In the genomic region with DNA sequence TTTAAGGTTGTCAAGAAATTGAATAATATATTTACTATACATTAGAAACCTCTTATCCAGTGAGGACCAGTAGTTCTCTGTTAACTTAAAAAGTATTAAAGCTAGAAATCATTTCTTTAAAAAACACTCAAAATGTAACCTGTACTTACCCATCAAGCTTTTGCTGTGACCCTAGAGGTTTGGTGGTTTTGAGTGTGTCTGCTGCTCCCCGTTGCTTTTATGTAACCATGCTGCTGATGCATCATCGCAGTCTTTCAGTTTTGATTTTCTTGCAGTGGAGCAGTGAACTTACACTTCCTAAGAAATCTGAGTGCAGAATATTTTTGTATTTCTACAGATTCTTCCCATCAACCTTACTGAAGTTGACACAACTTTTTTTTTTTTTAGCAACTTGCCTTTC, we compare ENCODE assay signal across 9 cellular contexts. TPM values are rescaled to one million over a fixed set of nuclear protein-coding genes. Genes with fewer than 3 reads are reported as not detected.
DNase-seq lines count a peak whose midpoint lies in the region; ATAC-seq, FAIRE-seq and TF ChIP-seq lines count a peak whose summit lies in the region.
"Had no signal": no experiment of that assay in that cellular context is flagged by ENCODE, and none has a peak within 500 bp of the region (broad histone marks: within the 10 kb centered on the region; RNA-seq: fewer than 3 reads in every experiment).

No MANE protein-coding gene starts in this region.

- H3K27me3 ChIP-seq in osteoblast (ENCODE audit: insufficient read depth, low read length), result no peaks in the 10 kb centered on the region
- H3K27me3 ChIP-seq in neural progenitor cell, result no peaks in the 10 kb centered on the region

- H3K4me3 Mint-ChIP-seq in activated CD8-positive, alpha-beta T cell treated with anti-CD3 and anti-CD28 coated beads for 36 hours, result no peak overlapping the region
- H3K4me3 Mint-ChIP-seq in neural progenitor cell, result no peak overlapping the region

- TF ChIP-seq CTCF in activated CD8-positive, alpha-beta T cell treated with anti-CD3 and anti-CD28 coated beads for 36 hours (IDR thresholded peaks at IDR 0.05), result no peak
- TF ChIP-seq CTCF in osteoblast (IDR thresholded peaks at IDR 0.05; ENCODE audit: extremely low read depth, low read depth, low read length) (no peak), neural progenitor cell (IDR thresholded peaks at IDR 0.05) (no peak)

- H3K9me3 Mint-ChIP-seq in activated CD8-positive, alpha-beta T cell treated with anti-CD3 and anti-CD28 coated beads for 36 hours, result no peaks in the 10 kb centered on the region
- H3K9me3 Mint-ChIP-seq in neural progenitor cell, result no peaks in the 10 kb centered on the region

- TF ChIP-seq POLR2A in GM12891 (IDR thresholded peaks at IDR 0.05; ENCODE audit: low read depth, low read length), result no peak

- peaks cover 16% of the 10 kb centered on the region for H3K36me3 Mint-ChIP-seq in activated CD8-positive, alpha-beta T cell treated with anti-CD3 and anti-CD28 coated beads for 36 hours (ENCODE audit: low read depth)
- H3K36me3 Mint-ChIP-seq in neural progenitor cell, result peaks cover 1% of the 10 kb centered on the region

- H3K4me1 ChIP-seq in osteoblast (ENCODE audit: insufficient read depth, low read length), result no peaks in the 10 kb centered on the region
- peaks cover 6% of the 10 kb centered on the region for H3K4me1 ChIP-seq in neural progenitor cell

- H3K4me1 Mint-ChIP-seq in activated CD8-positive, alpha-beta T cell treated with anti-CD3 and anti-CD28 coated beads for 36 hours (ENCODE audit: low read depth), result peaks cover 16% of the 10 kb centered on the region
- H3K4me1 Mint-ChIP-seq in neural progenitor cell, result peaks cover 7% of the 10 kb centered on the region

- POLR2A ChIA-PET in activated CD8-positive, alpha-beta T cell treated with anti-CD3 and anti-CD28 coated beads for 36 hours (lab: Charles Lee), result no interaction called here

- no peak overlapping the region for H3K9ac ChIP-seq in neural progenitor cell

- peak; percentile 2 for DNase-seq in GM12891 (ENCODE audit: insufficient read length, low spot score)
- peak; percentile 3 for DNase-seq in GM19240 (ENCODE audit: insufficient read length, low spot score)
- peak; percentile 49 for DNase-seq in activated CD8-positive, alpha-beta T cell treated with anti-CD3 and anti-CD28 coated beads for 36 hours
- DNase-seq in DMS53 (lab: John Stamatoyannopoulos, UW), result no peak
- DNase-seq in osteoblast (ENCODE audit: insufficient read length, low spot score, missing footprints), result no peak
- DNase-seq in neural progenitor cell (ENCODE audit: low spot score), result no peak
- DNase-seq in A172 (ENCODE audit: low spot score), result no peak
- DNase-seq: trophoblast cell had no signal

- no peak overlapping the region for H3K4me3 ChIP-seq in osteoblast (ENCODE audit: insufficient read depth, low read length)
- no peak overlapping the region for H3K4me3 ChIP-seq in neural progenitor cell

- H3K4me2 ChIP-seq in osteoblast (ENCODE audit: insufficient read depth, low read length) (no peak overlapping the region), neural progenitor cell (no peak overlapping the region)

- H3K27me3 Mint-ChIP-seq in activated CD8-positive, alpha-beta T cell treated with anti-CD3 and anti-CD28 coated beads for 36 hours, result no peaks in the 10 kb centered on the region
- no peaks in the 10 kb centered on the region for H3K27me3 Mint-ChIP-seq in neural progenitor cell (ENCODE audit: insufficient read depth, low read depth)

- ATAC-seq in HG02973 (IDR thresholded peaks at IDR 0.05; ENCODE audit: unreplicated experiment), result peak; percentile 67
- peak; percentile 91 for ATAC-seq in activated CD8-positive, alpha-beta T cell treated with anti-CD3 and anti-CD28 coated beads for 36 hours

- no peaks in the 10 kb centered on the region for H3K79me2 ChIP-seq in osteoblast (ENCODE audit: insufficient read depth, low read length)
- peaks cover 21% of the 10 kb centered on the region for H3K79me2 ChIP-seq in neural progenitor cell (ENCODE audit: low read depth)

- no peak overlapping the region for H2AFZ ChIP-seq in osteoblast (ENCODE audit: low read length)
- no peak overlapping the region for H2AFZ ChIP-seq in neural progenitor cell (replicated peaks)

- H4K20me1 ChIP-seq in osteoblast (ENCODE audit: insufficient read depth, low read length) (no peaks in the 10 kb centered on the region), neural progenitor cell (ENCODE audit: low read depth) (peaks cover 6% of the 10 kb centered on the region)

- H3K9me3 ChIP-seq in osteoblast (ENCODE audit: low read depth, low read length) (no peaks in the 10 kb centered on the region), neural progenitor cell (ENCODE audit: low read depth) (no peaks in the 10 kb centered on the region)

- H3K27ac Mint-ChIP-seq in activated CD8-positive, alpha-beta T cell treated with anti-CD3 and anti-CD28 coated beads for 36 hours, result no peak overlapping the region
- H3K27ac Mint-ChIP-seq in neural progenitor cell, result no peak overlapping the region

- no peak overlapping the region for H3K27ac ChIP-seq in osteoblast (ENCODE audit: low read depth, low read length)
- no peak overlapping the region for H3K27ac ChIP-seq in neural progenitor cell

- CTCF ChIA-PET in activated CD8-positive, alpha-beta T cell treated with anti-CD3 and anti-CD28 coated beads for 36 hours (lab: Charles Lee), result interaction anchor here (0.8 to 1.0 kb wide), 2 partner anchors 18 to 42 kb away, joined by 4 to 5 read pairs; no protein-coding TSS in a partner anchor

- H3F3A ChIP-seq in neural progenitor cell (ENCODE audit: low read depth), result no peaks in the 10 kb centered on the region

- no peak for FAIRE-seq in GM12891 (lab: Jason Lieb, UNC)

- H3K36me3 ChIP-seq in osteoblast (ENCODE audit: insufficient read depth, low read length) (no peaks in the 10 kb centered on the region), neural progenitor cell (no peaks in the 10 kb centered on the region)

- intact Hi-C loops in activated CD8-positive, alpha-beta T cell treated with anti-CD3 and anti-CD28 coated beads for 36 hours (cut with micrococcal nuclease), result no loop called here

TF ChIP-seq in GM12891, 5 proteins besides CTCF, POLR2A, EP300 and RAD21:
- no peak for TF ChIP-seq POU2F2 (IDR thresholded peaks at IDR 0.05; ENCODE audit: low read depth, low read length)
- TF ChIP-seq SPI1 (IDR thresholded peaks at IDR 0.05; ENCODE audit: low read depth, low read length), result no peak
- TF ChIP-seq PAX5 (IDR thresholded peaks at IDR 0.05; ENCODE audit: insufficient read depth, low read length, severe bottlenecking), result no peak
- TF ChIP-seq POLR2AphosphoS5 (IDR thresholded peaks at IDR 0.05; ENCODE audit: low read depth, low read length), result no peak

RNA-seq across cellular contexts. Expression of gene MRPS9, which starts 34.2 kb away (rescaled TPM):
- 30.9 TPM for polyA plus RNA-seq in GM12891 (2012; ENCODE audit: low read depth, missing spikeins)
- total RNA-seq in activated CD8-positive, alpha-beta T cell treated with anti-CD3 and anti-CD28 coated beads for 36 hours, result 10 to 100 TPM; 45.1 to 46.9 TPM
- total RNA-seq in osteoblast (17.7 and 18.9 TPM in 2 replicates), neural progenitor cell (ENCODE audit: low replicate concordance) (61.4 and 78.0 TPM in 2 replicates)
- 68.7 and 77.0 TPM in 2 replicates for total RNA-seq in A172 (2014; rRNA removed; shearing (Covaris generic))

Comparison
In these comparisons a context has a peak if more than half of its experiments do, and no peak if none do; other contexts are left out.
1. DNase-seq: peak in GM12891 (single experiment), GM19240 (single experiment) and activated CD8-positive, alpha-beta T cell treated with anti-CD3 and anti-CD28 coated beads for 36 hours (single experiment); none in DMS53 (single experiment), osteoblast (single experiment), neural progenitor cell (single experiment) and A172 (single experiment).